21 cellular contexts compared by ENCODE assay signal in genomic region chr12:132556801-132557200, GRCh38. TPM values are rescaled to one million over a fixed set of nuclear protein-coding genes. Genes with fewer than 3 reads are reported as not detected.
A peak's percentile ranks its signal among the peaks of the same experiment; 100 is the strongest.
DNase-seq lines count a peak whose midpoint lies in the region; ATAC-seq, FAIRE-seq and TF ChIP-seq lines count a peak whose summit lies in the region.
"Had no signal": no experiment of that assay in that cellular context is flagged by ENCODE, and none has a peak within 500 bp of the region (broad histone marks: within the 10 kb centered on the region; RNA-seq: fewer than 3 reads in every experiment).

No MANE protein-coding gene starts in this region.

- TF ChIP-seq POLR2A in K562 (conservative IDR thresholded peaks at IDR 0.05): no peak

- H4K91ac ChIP-seq in mesenchymal stem cell (ENCODE audit: low read length): peak overlapping the region; percentile 40

- no peak overlapping the region for H2AFZ ChIP-seq in K562 (ENCODE audit: low read depth, low read length)
- no peak overlapping the region for H2AFZ ChIP-seq in mesenchymal stem cell (ENCODE audit: low read depth, low read length)
- H2AFZ ChIP-seq in mammary epithelial cell (ENCODE audit: low read depth, low read length): no peak overlapping the region

- ATAC-seq in K562: no peak
- ATAC-seq in stimulated activated effector memory CD8-positive, alpha-beta T cell treated with anti-CD3 and anti-CD28 coated beads, Interleukin-12 subunit alpha, Interleukin-12 subunit beta, amount 100 ng/mL, for 72 hours: no peak
- ATAC-seq: HCT116 had no signal

- H3K27me3 ChIP-seq in BLaER1 treated with 17β-estradiol and CSF1 and Interleukin-3, amounts not matched to agents 10 nM and 100 nM: no peaks in the 10 kb centered on the region
- no peaks in the 10 kb centered on the region for H3K27me3 ChIP-seq in K562 (ENCODE audit: control insufficient read depth in 2 of 2, insufficient read depth in 2 of 2, low read length in 2 of 2)
- peaks cover 0 to 7% of the 10 kb centered on the region in 2 experiments for H3K27me3 ChIP-seq in mesenchymal stem cell (ENCODE audit: control insufficient read depth in 1 of 2, insufficient read depth in 1 of 2, low read length in 2 of 2)
- no peaks in the 10 kb centered on the region for H3K27me3 ChIP-seq in mammary epithelial cell (ENCODE audit: insufficient read depth, low read length)

- peaks cover 12 to 72% (median 21%) of the 10 kb centered on the region in 11 experiments for H4K20me1 ChIP-seq in BLaER1 treated with 17β-estradiol and CSF1 and Interleukin-3, amounts not matched to agents 10 nM and 100 nM
- H4K20me1 ChIP-seq in K562 (replicated peaks; ENCODE audit: control insufficient read depth, insufficient read depth, low read length): no peaks in the 10 kb centered on the region; the same call in 1 of the 2 replicates
- no peaks in the 10 kb centered on the region for H4K20me1 ChIP-seq in mammary epithelial cell (ENCODE audit: insufficient read depth, low read length)

- no peak overlapping the region for H3K4me3 Mint-ChIP-seq in stimulated activated effector memory CD8-positive, alpha-beta T cell treated with anti-CD3 and anti-CD28 coated beads, Interleukin-12 subunit alpha, Interleukin-12 subunit beta, amount 100 ng/mL, for 72 hours
- H3K4me3 Mint-ChIP-seq: CD14-positive monocyte had no signal

- TF ChIP-seq CTCF in K562 (IDR thresholded peaks at IDR 0.05 in 2 of 3, conservative IDR thresholded peaks at IDR 0.05 in 1 of 3; ENCODE audit: insufficient read depth in 2 of 3, low read depth in 1 of 3, low read length in 3 of 3): no peak
- TF ChIP-seq CTCF in mammary epithelial cell (conservative IDR thresholded peaks at IDR 0.05 in 1 of 2, IDR thresholded peaks at IDR 0.05 in 1 of 2; ENCODE audit: extremely low read depth in 1 of 2, insufficient read depth in 1 of 2, low read depth in 1 of 2, low read length in 2 of 2): no peak

- BruUV-seq in K562 (replicated peaks; lab: Mats Ljungman, UMichigan) (no TSS peak), mammary epithelial cell (replicated peaks; lab: Mats Ljungman, UMichigan) (no TSS peak)

- H2AK5ac ChIP-seq in mesenchymal stem cell (ENCODE audit: low read length, severe bottlenecking): no peak overlapping the region

- peaks cover 19% of the 10 kb centered on the region for H3K79me2 ChIP-seq in K562 (ENCODE audit: control insufficient read depth, insufficient read depth, low read length)
- peaks cover 13% of the 10 kb centered on the region for H3K79me2 ChIP-seq in mammary epithelial cell (ENCODE audit: insufficient read depth, low read length)

- no peak overlapping the region for H4K8ac ChIP-seq in mesenchymal stem cell (ENCODE audit: low read length)

- H3K9me3 ChIP-seq in BLaER1 treated with 17β-estradiol and CSF1 and Interleukin-3, amounts not matched to agents 10 nM and 100 nM (replicated peaks in 1 of 11): no peaks in the 10 kb centered on the region
- H3K9me3 ChIP-seq in K562 (replicated peaks; ENCODE audit: control insufficient read depth, insufficient read depth, low read depth, low read length): no peaks in the 10 kb centered on the region
- no peaks in the 10 kb centered on the region for H3K9me3 ChIP-seq in mesenchymal stem cell (ENCODE audit: control insufficient read depth, low read length)
- H3K9me3 ChIP-seq in mammary epithelial cell (replicated peaks; ENCODE audit: insufficient read depth, low read length): no peaks in the 10 kb centered on the region
- H3K9me3 ChIP-seq: BE2C had no signal

- peak overlapping the region; percentile 69 to 100 (median 98) for H3K4me2 ChIP-seq in BLaER1 treated with 17β-estradiol and CSF1 and Interleukin-3, amounts not matched to agents 10 nM and 100 nM
- no peak overlapping the region for H3K4me2 ChIP-seq in K562 (ENCODE audit: insufficient read depth, low read length)
- H3K4me2 ChIP-seq in mesenchymal stem cell (ENCODE audit: low read length, poor library complexity, severe bottlenecking): no peak overlapping the region
- no peak overlapping the region for H3K4me2 ChIP-seq in mammary epithelial cell (ENCODE audit: insufficient read depth, low read depth, low read length)

- no peak for TF ChIP-seq EP300 in K562 (IDR thresholded peaks at IDR 0.05; ENCODE audit: low read length)

- H3K36me3 ChIP-seq in BLaER1 treated with 17β-estradiol and CSF1 and Interleukin-3, amounts not matched to agents 10 nM and 100 nM: peaks cover 0 to 18% (median 5%) of the 10 kb centered on the region in 11 experiments; a peak in 11 of 22 replicates
- H3K36me3 ChIP-seq in K562 (ENCODE audit: control insufficient read depth, insufficient read depth, low read length) (no peaks in the 10 kb centered on the region), mesenchymal stem cell (ENCODE audit: control insufficient read depth in 1 of 2, insufficient read depth in 2 of 2, low read depth in 1 of 2, low read length in 2 of 2) (peaks cover 0 to 30% of the 10 kb centered on the region in 2 experiments), mammary epithelial cell (ENCODE audit: insufficient read depth, low read length) (no peaks in the 10 kb centered on the region)
- H3K36me3 ChIP-seq: BE2C had no signal

- POLR2A ChIA-PET in K562 (lab: Yijun Ruan, JAX): no interaction called here

- intact Hi-C loops in K562 (cut with micrococcal nuclease): no loop called here
- intact Hi-C loops in mammary epithelial cell (cut with micrococcal nuclease): no loop called here

- peaks cover 4% of the 10 kb centered on the region for H3K9me1 ChIP-seq in K562 (ENCODE audit: control insufficient read depth, insufficient read depth, low read length)

- no peak overlapping the region for H3K4me3 ChIP-seq in BLaER1 treated with 17β-estradiol and CSF1 and Interleukin-3, amounts not matched to agents 10 nM and 100 nM
- H3K4me3 ChIP-seq in K562: no peak overlapping the region
- no peak overlapping the region for H3K4me3 ChIP-seq in mesenchymal stem cell (ENCODE audit: insufficient read depth in 1 of 2, low read depth in 1 of 2, low read length in 2 of 2)
- H3K4me3 ChIP-seq in mammary epithelial cell (replicated peaks in 1 of 3; ENCODE audit: insufficient read depth in 1 of 3, low read depth in 2 of 3, low read length in 3 of 3): no peak overlapping the region

- H3K9ac ChIP-seq in BLaER1 treated with 17β-estradiol and CSF1 and Interleukin-3, amounts not matched to agents 10 nM and 100 nM: peak overlapping the region in 8 of 11 experiments; percentile 91 to 100 (median 98); a peak in 16 of 22 replicates
- 0 out of 4 replicates have a peak overlapping the region, but pooled peaks of 1 of the 2 experiments have one; percentile 20 for H3K9ac ChIP-seq in K562 (ENCODE audit: insufficient read depth in 1 of 2, low read depth in 2 of 2, low read length in 2 of 2)
- H3K9ac ChIP-seq in mesenchymal stem cell (ENCODE audit: low read length): no peak overlapping the region
- no peak overlapping the region for H3K9ac ChIP-seq in mammary epithelial cell (ENCODE audit: insufficient read depth, low read length)

- DNase-seq in K562 (ENCODE audit: extremely low read depth in 1 of 4, low spot score in 3 of 4): no peak
- no peak for DNase-seq in mesenchymal stem cell
- DNase-seq in stimulated activated effector memory CD8-positive, alpha-beta T cell treated with anti-CD3 and anti-CD28 coated beads, Interleukin-12 subunit alpha, Interleukin-12 subunit beta, amount 100 ng/mL, for 72 hours (ENCODE audit: low spot score in 2 of 2): no peak
- DNase-seq in mammary epithelial cell: no peak
- DNase-seq in activated gamma-delta T cell (lab: John Stamatoyannopoulos, UW): no peak
- no peak for DNase-seq in epidermal melanocyte (ENCODE audit: insufficient read length, low spot score)
- no peak for DNase-seq in NCI-H748 (lab: John Stamatoyannopoulos, UW; ENCODE audit: unreplicated experiment)
- DNase-seq: BE2C; CD4-positive, alpha-beta memory T cell; DMS153; DMS79; GDM1; GOT3; H7; IMR-90 had no signal

- H2BK15ac ChIP-seq in mesenchymal stem cell (ENCODE audit: low read depth, poor library complexity, severe bottlenecking): no peak overlapping the region

- no peak overlapping the region for H3K14ac ChIP-seq in mesenchymal stem cell (ENCODE audit: low read length in 2 of 2)

- peaks cover 15% of the 10 kb centered on the region for H3K4me1 Mint-ChIP-seq in stimulated activated effector memory CD8-positive, alpha-beta T cell treated with anti-CD3 and anti-CD28 coated beads, Interleukin-12 subunit alpha, Interleukin-12 subunit beta, amount 100 ng/mL, for 72 hours

- H3K23ac ChIP-seq in mesenchymal stem cell (ENCODE audit: low read length in 2 of 2): no peak overlapping the region

- no peak overlapping the region for H2BK5ac ChIP-seq in mesenchymal stem cell (ENCODE audit: low read depth, low read length, poor library complexity, severe bottlenecking)

- H3K79me1 ChIP-seq in mesenchymal stem cell (replicated peaks; ENCODE audit: low read length, poor library complexity, severe bottlenecking): peaks cover 11% of the 10 kb centered on the region

- no peak overlapping the region for H3K4ac ChIP-seq in mesenchymal stem cell (ENCODE audit: low read depth in 1 of 2, low read length in 2 of 2)

- WGBS in K562 (ENCODE audit: insufficient coverage, low coverage, missing lambda C conversion rate): 72% methylated on average over 14 of the region's 17 CpGs
- 96% methylated on average over 17 of the region's 17 CpGs for WGBS in mesenchymal stem cell
- 91% methylated on average over 16 of the region's 17 CpGs for WGBS in mammary epithelial cell (ENCODE audit: low coverage, missing lambda C conversion rate)

- peaks cover 12% of the 10 kb centered on the region for H3K36me3 Mint-ChIP-seq in stimulated activated effector memory CD8-positive, alpha-beta T cell treated with anti-CD3 and anti-CD28 coated beads, Interleukin-12 subunit alpha, Interleukin-12 subunit beta, amount 100 ng/mL, for 72 hours

- no peak overlapping the region for H2BK120ac ChIP-seq in mesenchymal stem cell (ENCODE audit: low read depth, low read length)

- peak overlapping the region; percentile 32 for H3K27ac Mint-ChIP-seq in stimulated activated effector memory CD8-positive, alpha-beta T cell treated with anti-CD3 and anti-CD28 coated beads, Interleukin-12 subunit alpha, Interleukin-12 subunit beta, amount 100 ng/mL, for 72 hours

- peaks cover 45 to 90% (median 84%) of the 10 kb centered on the region in 10 experiments for H3K4me1 ChIP-seq in BLaER1 treated with 17β-estradiol and CSF1 and Interleukin-3, amounts not matched to agents 10 nM and 100 nM
- H3K4me1 ChIP-seq in K562 (replicated peaks in 1 of 2; ENCODE audit: control insufficient read depth in 2 of 2, insufficient read depth in 2 of 2, low read length in 2 of 2): peaks cover 5 to 76% of the 10 kb centered on the region in 2 experiments; a peak in 2 of 5 replicates
- peaks cover 30% of the 10 kb centered on the region for H3K4me1 ChIP-seq in mesenchymal stem cell (ENCODE audit: control insufficient read depth, insufficient read depth, low read depth, low read length)
- peaks cover 12% of the 10 kb centered on the region for H3K4me1 ChIP-seq in mammary epithelial cell (ENCODE audit: insufficient read depth, low read length)
- H3K4me1 ChIP-seq: BE2C had no signal

- H3K18ac ChIP-seq in mesenchymal stem cell (ENCODE audit: low read depth in 1 of 2, low read length in 2 of 2): no peak overlapping the region

- peak overlapping the region in 9 of 11 experiments; percentile 47 to 98 (median 95); a peak in 18 of 22 replicates for H3K27ac ChIP-seq in BLaER1 treated with 17β-estradiol and CSF1 and Interleukin-3, amounts not matched to agents 10 nM and 100 nM
- H3K27ac ChIP-seq in K562 (ENCODE audit: extremely low read depth, low read depth, low read length) (no peak overlapping the region), mesenchymal stem cell (ENCODE audit: low read length, poor library complexity, severe bottlenecking) (no peak overlapping the region), mammary epithelial cell (ENCODE audit: insufficient read depth, low read depth, low read length) (no peak overlapping the region)

- no peak for TF ChIP-seq RAD21 in K562 (CRISPR knock-in tag; conservative IDR thresholded peaks at IDR 0.05 in 1 of 2, IDR thresholded peaks at IDR 0.05 in 1 of 2)

- H2BK12ac ChIP-seq in mesenchymal stem cell (ENCODE audit: low read length in 2 of 2): no peak overlapping the region

- CTCF ChIA-PET in K562 (lab: Yijun Ruan, JAX; ENCODE audit: low intra/inter-chr PET ratio) (no interaction called here), mammary epithelial cell (lab: Charles Lee; ENCODE audit: low non-redundant PET) (no interaction called here)

- H3K9me3 Mint-ChIP-seq in stimulated activated effector memory CD8-positive, alpha-beta T cell treated with anti-CD3 and anti-CD28 coated beads, Interleukin-12 subunit alpha, Interleukin-12 subunit beta, amount 100 ng/mL, for 72 hours: no peaks in the 10 kb centered on the region
- H3K9me3 Mint-ChIP-seq: CD4-positive, alpha-beta memory T cell had no signal

- dilution Hi-C loops in mammary epithelial cell (cut with HindIII; ENCODE audit: low sequenced_read_pairs): loop anchor here (5.0 kb wide), 1 partner anchor 46 kb away; no protein-coding TSS in a partner anchor

- no peak for FAIRE-seq in K562 (lab: Jason Lieb, UNC)
- FAIRE-seq: GM12892, HTR-8/SVneo had no signal

- in situ Hi-C loops in K562 (cut with MboI): loop anchor here (10.0 kb wide), 1 partner anchor 142 kb away; no protein-coding TSS in a partner anchor
- in situ Hi-C loops in mammary epithelial cell (cut with MboI; ENCODE audit: low sequenced_read_pairs in 2 of 2): no loop called here

RNA-seq across cellular contexts. Expression of gene LRCOL1, which starts 53.6 kb away (rescaled TPM):
- not detected in 2 replicates for total RNA-seq in K562 (2011; cell fraction: chromatin; rRNA removed; ENCODE audit: low replicate concordance)
- not detected in 2 replicates for total RNA-seq in K562 (2011; cell fraction: nucleolus; rRNA removed)
- not detected in 2 replicates for total RNA-seq in K562 (2011; cell fraction: nucleoplasm; rRNA removed)
- total RNA-seq in K562 (2014; rRNA removed) (not detected in 2 replicates), K562 (2014; rRNA removed; fragmentation: Illumina TruSeq; extraction: Trizol) (not detected in 2 replicates), K562 (2015; rRNA removed; fragmentation: Illumina TruSeq; extraction: Trizol) (not detected in 2 replicates), K562 (2021) (not detected in 2 replicates), mammary epithelial cell (not detected)
- polyA plus RNA-seq in K562 (2011; rRNA removed) (not detected in 2 replicates), K562 (2014; fragmentation: Illumina TruSeq; extraction: Trizol) (not detected in 2 replicates), K562 (2014; fragmentation: Nextera tagmentation; extraction: Ambion mirVana) (not detected), K562 (2014; rRNA removed) (not detected in 2 replicates), mammary epithelial cell (not detected)
- 0.09 TPM in 1 of 2 replicates, not detected in the other for polyA plus RNA-seq in K562 (2011; cell fraction: cytosol; rRNA removed)
- 0.20 TPM in 1 of 2 replicates, not detected in the other for polyA plus RNA-seq in K562 (2011; cell fraction: nucleus; rRNA removed)
- polyA plus RNA-seq in K562 (2012): not detected in 2 replicates
- not detected in 2 replicates for polyA minus RNA-seq in K562 (2011; rRNA and poly(A)+ RNA removed)
- not detected in 2 replicates for polyA minus RNA-seq in K562 (2011; cell fraction: cytosol; rRNA and poly(A)+ RNA removed)
- not detected in 2 replicates for polyA minus RNA-seq in K562 (2011; cell fraction: nucleus; rRNA and poly(A)+ RNA removed)
- polyA plus RNA-seq in mesenchymal stem cell (2013, experiment 1 of 2): not detected
- polyA plus RNA-seq in mesenchymal stem cell (2013, experiment 2 of 2): not detected
- polyA minus RNA-seq in mammary epithelial cell: not detected
- total RNA-seq: CD4-positive, alpha-beta memory T cell; Daoy; H7; IMR-90 had no signal
- polyA plus RNA-seq: CD14-positive monocyte; CD4-positive, alpha-beta memory T cell had no signal

Comparison
In these comparisons a context has a peak if more than half of its experiments do, and no peak if none do; other contexts are left out.
1. H3K27ac ChIP-seq: peak in BLaER1 treated with 17β-estradiol and CSF1 and Interleukin-3, amounts not matched to agents 10 nM and 100 nM (9 of 11); none in K562 (single experiment), mesenchymal stem cell (single experiment) and mammary epithelial cell (single experiment).
2. H3K4me2 ChIP-seq: peak in BLaER1 treated with 17β-estradiol and CSF1 and Interleukin-3, amounts not matched to agents 10 nM and 100 nM (11 of 11); none in K562 (single experiment), mesenchymal stem cell (single experiment) and mammary epithelial cell (single experiment).
3. H3K9ac ChIP-seq: peak in BLaER1 treated with 17β-estradiol and CSF1 and Interleukin-3, amounts not matched to agents 10 nM and 100 nM (8 of 11); none in mesenchymal stem cell (single experiment) and mammary epithelial cell (single experiment).